Comparison of ENCODE assay signal across 27 cellular contexts in genomic region chr9:88224938-88225337, GRCh38.
A peak's percentile ranks its signal among the peaks of the same experiment; 100 is the strongest.
DNase-seq lines count a peak whose midpoint lies in the region; ATAC-seq and TF ChIP-seq lines count a peak whose summit lies in the region.
"Had no signal": no experiment of that assay in that cellular context is flagged by ENCODE, and none has a peak within 500 bp of the region (broad histone marks: within the 10 kb centered on the region; RNA-seq: fewer than 3 reads in every experiment).

No MANE protein-coding gene starts in this region.

- TF ChIP-seq CTCF in activated CD8-positive, alpha-beta T cell treated with anti-CD3 and anti-CD28 coated beads for 36 hours (IDR thresholded peaks at IDR 0.05) = no peak
- no peak for TF ChIP-seq CTCF in RWPE2 (IDR thresholded peaks at IDR 0.05; ENCODE audit: poor library complexity, severe bottlenecking)

- POLR2A ChIA-PET in activated CD8-positive, alpha-beta T cell treated with anti-CD3 and anti-CD28 coated beads for 36 hours (lab: Charles Lee) = interaction anchor here (0.6 kb wide), 1 partner anchor 9 kb away, joined by 3 read pairs; no protein-coding TSS in a partner anchor
- POLR2A ChIA-PET in activated CD8-positive, alpha-beta T cell treated with anti-CD3 and anti-CD28 coated beads, Interleukin-2, amount 10 ng/mL, durations not matched to agents 7 days and 5 days (lab: Charles Lee) = interaction anchor here (0.6 kb wide), 1 partner anchor 609 kb away, joined by 3 read pairs; no protein-coding TSS in a partner anchor

- no peak overlapping the region for H3K27ac ChIP-seq in RWPE2 (ENCODE audit: poor library complexity, severe bottlenecking)
- H3K27ac ChIP-seq: 22Rv1, C4-2B had no signal

- H3K9me3 ChIP-seq in RWPE2 (ENCODE audit: severe bottlenecking) = no peaks in the 10 kb centered on the region
- H3K9me3 ChIP-seq: Caco-2 had no signal

- no peaks in the 10 kb centered on the region for H3K27me3 ChIP-seq in RWPE2 (ENCODE audit: insufficient read depth, poor library complexity, severe bottlenecking)

- no peaks in the 10 kb centered on the region for H3K36me3 Mint-ChIP-seq in activated CD8-positive, alpha-beta T cell treated with anti-CD3 and anti-CD28 coated beads for 36 hours (ENCODE audit: low read depth)
- H3K36me3 Mint-ChIP-seq in activated CD8-positive, alpha-beta T cell treated with anti-CD3 and anti-CD28 coated beads, Interleukin-2, amount 10 ng/mL, durations not matched to agents 7 days and 5 days (ENCODE audit: low read depth) = no peaks in the 10 kb centered on the region
- no peaks in the 10 kb centered on the region for H3K36me3 Mint-ChIP-seq in stimulated activated effector memory CD8-positive, alpha-beta T cell treated with anti-CD3 and anti-CD28 coated beads, Interleukin-12 subunit alpha, Interleukin-12 subunit beta, amount 100 ng/mL, for 72 hours
- H3K36me3 Mint-ChIP-seq: CD8-positive, alpha-beta T cell had no signal

- peaks cover 3% of the 10 kb centered on the region for H3K27me3 Mint-ChIP-seq in activated CD8-positive, alpha-beta T cell treated with anti-CD3 and anti-CD28 coated beads for 36 hours
- H3K27me3 Mint-ChIP-seq in activated CD8-positive, alpha-beta T cell treated with anti-CD3 and anti-CD28 coated beads, Interleukin-2, amount 10 ng/mL, durations not matched to agents 7 days and 5 days (ENCODE audit: low read depth) = peaks cover 11% of the 10 kb centered on the region

- CTCF ChIA-PET in activated CD8-positive, alpha-beta T cell treated with anti-CD3 and anti-CD28 coated beads for 36 hours (lab: Charles Lee) = no interaction called here
- CTCF ChIA-PET in activated CD8-positive, alpha-beta T cell treated with anti-CD3 and anti-CD28 coated beads, Interleukin-2, amount 10 ng/mL, durations not matched to agents 7 days and 5 days (lab: Charles Lee) = no interaction called here

- no peaks in the 10 kb centered on the region for H3K4me1 ChIP-seq in RWPE2 (ENCODE audit: insufficient read depth, poor library complexity, severe bottlenecking)
- H3K4me1 ChIP-seq: Caco-2 had no signal

- intact Hi-C loops in activated CD8-positive, alpha-beta T cell treated with anti-CD3 and anti-CD28 coated beads for 36 hours (cut with micrococcal nuclease) = no loop called here

- H3K4me1 Mint-ChIP-seq in activated CD8-positive, alpha-beta T cell treated with anti-CD3 and anti-CD28 coated beads for 36 hours (ENCODE audit: low read depth) = no peaks in the 10 kb centered on the region
- no peaks in the 10 kb centered on the region for H3K4me1 Mint-ChIP-seq in activated CD8-positive, alpha-beta T cell treated with anti-CD3 and anti-CD28 coated beads, Interleukin-2, amount 10 ng/mL, durations not matched to agents 7 days and 5 days (ENCODE audit: low read depth)
- no peaks in the 10 kb centered on the region for H3K4me1 Mint-ChIP-seq in stimulated activated effector memory CD8-positive, alpha-beta T cell treated with anti-CD3 and anti-CD28 coated beads, Interleukin-12 subunit alpha, Interleukin-12 subunit beta, amount 100 ng/mL, for 72 hours
- H3K4me1 Mint-ChIP-seq: B cell had no signal

- no peaks in the 10 kb centered on the region for H3K36me3 ChIP-seq in RWPE2 (ENCODE audit: low read depth)

- no peaks in the 10 kb centered on the region for H3K9me3 Mint-ChIP-seq in activated CD8-positive, alpha-beta T cell treated with anti-CD3 and anti-CD28 coated beads for 36 hours
- no peaks in the 10 kb centered on the region for H3K9me3 Mint-ChIP-seq in activated CD8-positive, alpha-beta T cell treated with anti-CD3 and anti-CD28 coated beads, Interleukin-2, amount 10 ng/mL, durations not matched to agents 7 days and 5 days (ENCODE audit: insufficient read depth)
- H3K9me3 Mint-ChIP-seq in stimulated activated effector memory CD8-positive, alpha-beta T cell treated with anti-CD3 and anti-CD28 coated beads, Interleukin-12 subunit alpha, Interleukin-12 subunit beta, amount 100 ng/mL, for 72 hours = no peaks in the 10 kb centered on the region
- H3K9me3 Mint-ChIP-seq: CD8-positive, alpha-beta T cell had no signal

- no peak overlapping the region for H3K4me3 Mint-ChIP-seq in activated CD8-positive, alpha-beta T cell treated with anti-CD3 and anti-CD28 coated beads for 36 hours
- H3K4me3 Mint-ChIP-seq in activated CD8-positive, alpha-beta T cell treated with anti-CD3 and anti-CD28 coated beads, Interleukin-2, amount 10 ng/mL, durations not matched to agents 7 days and 5 days = no peak overlapping the region
- no peak overlapping the region for H3K4me3 Mint-ChIP-seq in stimulated activated effector memory CD8-positive, alpha-beta T cell treated with anti-CD3 and anti-CD28 coated beads, Interleukin-12 subunit alpha, Interleukin-12 subunit beta, amount 100 ng/mL, for 72 hours
- H3K4me3 Mint-ChIP-seq: B cell; CD8-positive, alpha-beta T cell had no signal

- DNase-seq in activated CD8-positive, alpha-beta T cell treated with anti-CD3 and anti-CD28 coated beads for 36 hours = no peak
- DNase-seq in activated CD8-positive, alpha-beta T cell treated with anti-CD3 and anti-CD28 coated beads, Interleukin-2, amount 10 ng/mL, durations not matched to agents 7 days and 5 days = no peak
- DNase-seq in RWPE2 (ENCODE audit: low spot score) = no peak
- DNase-seq in iPS-NIHi7 (ENCODE audit: extremely low spot score) = peak; percentile 60
- DNase-seq in stimulated activated effector memory CD8-positive, alpha-beta T cell treated with anti-CD3 and anti-CD28 coated beads, Interleukin-12 subunit alpha, Interleukin-12 subunit beta, amount 100 ng/mL, for 72 hours (ENCODE audit: low spot score in 2 of 2) = no peak
- DNase-seq in activated naive CD4-positive, alpha-beta T cell (lab: John Stamatoyannopoulos, UW) = no peak
- DNase-seq: Caco-2; CD8-positive, alpha-beta T cell; EL; GF-D8; H7; Kasumi-1; NCI-H1105; NCI-H1436 treated with DMSO at 0.1 percent for 48 hours; NCI-H1930; NCI-H2107; NCI-H446; NCI-H524 treated with DMSO at 0.1 percent for 48 hours; NCI-H774; RPMI8226; SHP77 treated with DMSO at 0.1 percent for 48 hours had no signal

- no peak overlapping the region for H3K27ac Mint-ChIP-seq in activated CD8-positive, alpha-beta T cell treated with anti-CD3 and anti-CD28 coated beads for 36 hours
- H3K27ac Mint-ChIP-seq in activated CD8-positive, alpha-beta T cell treated with anti-CD3 and anti-CD28 coated beads, Interleukin-2, amount 10 ng/mL, durations not matched to agents 7 days and 5 days = no peak overlapping the region
- peak overlapping the region; percentile 58 for H3K27ac Mint-ChIP-seq in stimulated activated effector memory CD8-positive, alpha-beta T cell treated with anti-CD3 and anti-CD28 coated beads, Interleukin-12 subunit alpha, Interleukin-12 subunit beta, amount 100 ng/mL, for 72 hours
- H3K27ac Mint-ChIP-seq: B cell; CD8-positive, alpha-beta T cell had no signal

- peak; percentile 49 for ATAC-seq in activated CD8-positive, alpha-beta T cell treated with anti-CD3 and anti-CD28 coated beads for 36 hours
- no peak for ATAC-seq in activated CD8-positive, alpha-beta T cell treated with anti-CD3 and anti-CD28 coated beads, Interleukin-2, amount 10 ng/mL, durations not matched to agents 7 days and 5 days
- ATAC-seq in RWPE2 (ENCODE audit: low read depth) = peak; percentile 31; the same call in 1 of the 3 replicates
- ATAC-seq in stimulated activated effector memory CD8-positive, alpha-beta T cell treated with anti-CD3 and anti-CD28 coated beads, Interleukin-12 subunit alpha, Interleukin-12 subunit beta, amount 100 ng/mL, for 72 hours = peak; percentile 31
- no peak for ATAC-seq in GM21526 (IDR thresholded peaks at IDR 0.05; ENCODE audit: low FRiP score, unreplicated experiment)
- ATAC-seq in HG03565 (IDR thresholded peaks at IDR 0.05; ENCODE audit: unreplicated experiment) = no peak
- ATAC-seq: CD8-positive, alpha-beta T cell; K562 had no signal

- H3K4me3 ChIP-seq in RWPE2 (ENCODE audit: severe bottlenecking) = no peak overlapping the region
- H3K4me3 ChIP-seq: K562 had no signal

Comparison
In these comparisons a context has a peak if more than half of its experiments do, and no peak if none do; other contexts are left out.
1. ATAC-seq: peak in activated CD8-positive, alpha-beta T cell treated with anti-CD3 and anti-CD28 coated beads for 36 hours (single experiment), RWPE2 (single experiment) and stimulated activated effector memory CD8-positive, alpha-beta T cell treated with anti-CD3 and anti-CD28 coated beads, Interleukin-12 subunit alpha, Interleukin-12 subunit beta, amount 100 ng/mL, for 72 hours (single experiment); none in activated CD8-positive, alpha-beta T cell treated with anti-CD3 and anti-CD28 coated beads, Interleukin-2, amount 10 ng/mL, durations not matched to agents 7 days and 5 days (single experiment), GM21526 (single experiment) and HG03565 (single experiment).